ENCODE assay signal across 8 cellular contexts in the genomic region with DNA sequence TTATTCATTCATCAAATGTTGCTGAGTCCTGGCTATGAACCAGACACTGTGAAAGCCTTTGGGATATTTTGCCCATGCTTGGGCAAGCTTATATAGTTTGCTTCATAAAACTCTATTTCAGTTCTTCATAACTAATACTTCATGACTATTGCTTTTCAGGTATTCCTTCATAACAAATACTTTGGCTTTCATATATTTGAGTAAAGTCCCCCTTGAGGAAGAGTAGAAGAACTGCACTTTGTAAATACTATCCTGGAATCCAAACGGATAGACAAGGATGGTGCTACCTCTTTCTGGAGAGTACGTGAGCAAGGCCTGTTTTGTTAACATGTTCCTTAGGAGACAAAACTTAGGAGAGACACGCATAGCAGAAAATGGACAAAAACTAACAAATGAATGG. TPM values are rescaled to one million over a fixed set of nuclear protein-coding genes. Genes with fewer than 3 reads are reported as not detected.
DNase-seq lines count a peak whose midpoint lies in the region; ATAC-seq, FAIRE-seq and TF ChIP-seq lines count a peak whose summit lies in the region.

No MANE protein-coding gene starts in this region.

- H4K8ac ChIP-seq in mesenchymal stem cell (ENCODE audit: low read length), result no peak overlapping the region

- no peak overlapping the region for H3K4me3 ChIP-seq in mesenchymal stem cell (ENCODE audit: insufficient read depth in 1 of 2, low read depth in 1 of 2, low read length in 2 of 2)
- H3K4me3 ChIP-seq in small intestine (ENCODE audit: low read depth in 1 of 2, low read length in 2 of 2), result no peak overlapping the region

- WGBS in mesenchymal stem cell, result 60% methylated on average over 3 of the region's 3 CpGs
- WGBS in small intestine, 3 donors, result 44 to 61% (median 55%) methylated on average over 3 of the region's 3 CpGs

- ATAC-seq in HG02588 (IDR thresholded peaks at IDR 0.05; ENCODE audit: unreplicated experiment), result peak; percentile 68

- peak; percentile 52 for TF ChIP-seq CTCF in GM12873 (IDR thresholded peaks at IDR 0.05; ENCODE audit: insufficient read depth, low read depth, low read length, missing control alignments)

- no peak overlapping the region for H3K18ac ChIP-seq in mesenchymal stem cell (ENCODE audit: low read depth in 1 of 2, low read length in 2 of 2)

- H2AFZ ChIP-seq in mesenchymal stem cell (ENCODE audit: low read depth, low read length), result no peak overlapping the region

- H3K79me1 ChIP-seq in mesenchymal stem cell (replicated peaks; ENCODE audit: low read length, poor library complexity, severe bottlenecking), result no peaks in the 10 kb centered on the region

- H3K14ac ChIP-seq in mesenchymal stem cell (ENCODE audit: low read length in 2 of 2), result no peak overlapping the region

- H2BK5ac ChIP-seq in mesenchymal stem cell (ENCODE audit: low read depth, low read length, poor library complexity, severe bottlenecking), result no peak overlapping the region

- no peak overlapping the region for H3K4ac ChIP-seq in mesenchymal stem cell (ENCODE audit: low read depth in 1 of 2, low read length in 2 of 2)

- no peak for FAIRE-seq in small intestine (lab: Jason Lieb, UNC)

- no peak overlapping the region for H3K4me2 ChIP-seq in mesenchymal stem cell (ENCODE audit: low read length, poor library complexity, severe bottlenecking)

- H3K27ac ChIP-seq in mesenchymal stem cell (ENCODE audit: low read length, poor library complexity, severe bottlenecking) (no peak overlapping the region), small intestine (ENCODE audit: low read depth in 1 of 2, low read length in 1 of 2) (no peak overlapping the region)

- peak; percentile 29 for DNase-seq in SW480 (ENCODE audit: low spot score)
- peak; percentile 12 for DNase-seq in mesenchymal stem cell
- DNase-seq in small intestine, result no peak
- no peak for DNase-seq in stimulated activated naive CD4-positive, alpha-beta T cell treated with Interleukin-2 at 50 U/mL for 16 hours (lab: John Stamatoyannopoulos, UW)
- no peak for DNase-seq in stimulated activated CD4-positive, alpha-beta T cell treated with anti-CD3 and anti-CD28 coated beads, Interleukin-12 subunit alpha, Interleukin-12 subunit beta, amount 100 ng/mL, for 4 hours
- DNase-seq in HuH-7 (ENCODE audit: low spot score), result no peak

- H3K9ac ChIP-seq in mesenchymal stem cell (ENCODE audit: low read length), result no peak overlapping the region

- no peak overlapping the region for H3K23ac ChIP-seq in mesenchymal stem cell (ENCODE audit: low read length in 2 of 2)

- no peak overlapping the region for H2BK12ac ChIP-seq in mesenchymal stem cell (ENCODE audit: low read length in 2 of 2)

- H3K36me3 ChIP-seq in mesenchymal stem cell (ENCODE audit: control insufficient read depth in 1 of 2, insufficient read depth in 2 of 2, low read depth in 1 of 2, low read length in 2 of 2) (no peaks in the 10 kb centered on the region), small intestine (ENCODE audit: control insufficient read depth in 2 of 2, insufficient read depth in 2 of 2, low read length in 2 of 2) (no peaks in the 10 kb centered on the region)

- H3K4me1 ChIP-seq in mesenchymal stem cell (ENCODE audit: control insufficient read depth, insufficient read depth, low read depth, low read length), result no peaks in the 10 kb centered on the region
- no peaks in the 10 kb centered on the region for H3K4me1 ChIP-seq in small intestine (ENCODE audit: control insufficient read depth in 2 of 2, insufficient read depth in 1 of 2, low read depth in 1 of 2, low read length in 1 of 2)

- H3K9me3 ChIP-seq in mesenchymal stem cell (ENCODE audit: control insufficient read depth, low read length), result no peaks in the 10 kb centered on the region
- no peaks in the 10 kb centered on the region for H3K9me3 ChIP-seq in small intestine (ENCODE audit: control insufficient read depth, low read depth)

- H2BK120ac ChIP-seq in mesenchymal stem cell (ENCODE audit: low read depth, low read length), result no peak overlapping the region

- H3K27me3 ChIP-seq in mesenchymal stem cell (ENCODE audit: control insufficient read depth in 1 of 2, insufficient read depth in 1 of 2, low read length in 2 of 2) (peaks cover 0 to 8% of the 10 kb centered on the region in 2 experiments), small intestine (ENCODE audit: control insufficient read depth in 2 of 2, insufficient read depth in 2 of 2, low read length in 2 of 2) (no peaks in the 10 kb centered on the region)

- no peak overlapping the region for H2AK5ac ChIP-seq in mesenchymal stem cell (ENCODE audit: low read length, severe bottlenecking)

- no peak overlapping the region for H4K91ac ChIP-seq in mesenchymal stem cell (ENCODE audit: low read length)

- no peak overlapping the region for H2BK15ac ChIP-seq in mesenchymal stem cell (ENCODE audit: low read depth, poor library complexity, severe bottlenecking)

RNA-seq across cellular contexts. Expression of a gene that starts 1.7 kb away (rescaled TPM):
- polyA plus RNA-seq in mesenchymal stem cell (2013, experiment 1 of 2), result 0.70 TPM
- polyA plus RNA-seq in mesenchymal stem cell (2013, experiment 2 of 2), result 0.64 TPM
- under 1 TPM in 1 of 3 donors, not detected in 2; 0.16 TPM for polyA plus RNA-seq in small intestine

RNA-seq across cellular contexts. Expression of a gene that starts 30.2 kb away (rescaled TPM):
- polyA plus RNA-seq in mesenchymal stem cell (2013, experiment 1 of 2), result not detected
- polyA plus RNA-seq in mesenchymal stem cell (2013, experiment 2 of 2), result 0.03 TPM
- under 1 TPM in 1 of 3 donors, not detected in 2; 0.84 TPM for polyA plus RNA-seq in small intestine

RNA-seq across cellular contexts. Expression of a gene that starts 47.2 kb away (rescaled TPM):
- not detected for polyA plus RNA-seq in mesenchymal stem cell (2013, experiment 1 of 2)
- not detected for polyA plus RNA-seq in mesenchymal stem cell (2013, experiment 2 of 2)
- under 1 TPM in 1 of 3 donors, not detected in 2; 0.01 TPM for polyA plus RNA-seq in small intestine

Comparison
In these comparisons a context has a peak if more than half of its experiments do, and no peak if none do; other contexts are left out.
1. DNase-seq: peak in SW480 (single experiment) and mesenchymal stem cell (single experiment); none in small intestine (single experiment), stimulated activated naive CD4-positive, alpha-beta T cell treated with Interleukin-2 at 50 U/mL for 16 hours (single experiment), stimulated activated CD4-positive, alpha-beta T cell treated with anti-CD3 and anti-CD28 coated beads, Interleukin-12 subunit alpha, Interleukin-12 subunit beta, amount 100 ng/mL, for 4 hours (single experiment) and HuH-7 (single experiment).